In genomic region chr22:25970996-25971811, GRCh38 we compare ENCODE assay signal across 1 cellular context.
TF ChIP-seq lines count a peak whose summit lies in the region.

No MANE protein-coding gene starts in this region.

TF ChIP-seq in K562, 482 proteins besides CTCF, POLR2A, EP300 and RAD21 (continued from another document):
- TF ChIP-seq ZBTB40 (IDR thresholded peaks at IDR 0.05) = peak; percentile 84
- TF ChIP-seq ZBTB40 (CRISPR knock-in tag; IDR thresholded peaks at IDR 0.05) = peak; percentile 66
- no peak for TF ChIP-seq ZBTB11 (CRISPR knock-in tag; IDR thresholded peaks at IDR 0.05)
- no peak for TF ChIP-seq EP400 (IDR thresholded peaks at IDR 0.05)
- peak; percentile 6 for TF ChIP-seq RBM25 (IDR thresholded peaks at IDR 0.05; ENCODE audit: low read depth, low read length, severe bottlenecking)
